In genomic region chr1:145465405-145466144, GRCh38 we compare ENCODE assay signal across 8 cellular contexts. TPM values are rescaled to one million over a fixed set of nuclear protein-coding genes. Genes with fewer than 3 reads are reported as not detected.
A peak's percentile ranks its signal among the peaks of the same experiment; 100 is the strongest.
DNase-seq lines count a peak whose midpoint lies in the region; ATAC-seq and TF ChIP-seq lines count a peak whose summit lies in the region.
"Not testable (repeated sequence)": the region's sequence is repeated elsewhere in the genome, so short reads cannot be mapped to it uniquely, and the experiment has no call there.

No MANE protein-coding gene starts in this region.

- not testable (repeated sequence) for TF ChIP-seq RAD21 in neural cell (conservative IDR thresholded peaks at IDR 0.05)

- not testable (repeated sequence) for H4K20me1 ChIP-seq in KMS-11 (ENCODE audit: insufficient read depth); neural cell (ENCODE audit: insufficient read depth)

- H3K9me3 ChIP-seq in neural cell (ENCODE audit: low read length): not testable (repeated sequence)

- H3F3A ChIP-seq in neural cell (ENCODE audit: insufficient read depth, low read length, poor library complexity, severe bottlenecking): not testable (repeated sequence)

- not testable (repeated sequence) for H3K27me3 Mint-ChIP-seq in activated T-helper 1 cell treated with anti-CD3 and anti-CD28 coated beads, Interleukin-12 subunit alpha, Interleukin-12 subunit beta, Interleukin-2, Interleukin-4 antibody, amounts not matched to agents 30 ng/mL and 10 ng/mL and 1 ng/mL, durations not matched to agents 14 hours and 24 hours and 36 hours (ENCODE audit: insufficient read depth)

- intact Hi-C loops in activated T-helper 1 cell treated with anti-CD3 and anti-CD28 coated beads, Interleukin-12 subunit alpha, Interleukin-12 subunit beta, Interleukin-2, Interleukin-4 antibody, amounts not matched to agents 30 ng/mL and 10 ng/mL and 1 ng/mL, durations not matched to agents 14 hours and 24 hours and 36 hours (cut with micrococcal nuclease): not testable (repeated sequence)

- H3K27ac ChIP-seq in KMS-11: peak overlapping the region; percentile 78
- not testable (repeated sequence) for H3K27ac ChIP-seq in neural cell (ENCODE audit: low read length)

- not testable (repeated sequence) for H3K4me3 ChIP-seq in KMS-11 (IDR thresholded peaks at IDR 0.05; ENCODE audit: insufficient read depth, low read depth, low read length)
- H3K4me3 ChIP-seq in neural cell (ENCODE audit: low read length): peak overlapping the region; percentile 29

- H3K36me3 Mint-ChIP-seq in activated T-helper 1 cell treated with anti-CD3 and anti-CD28 coated beads, Interleukin-12 subunit alpha, Interleukin-12 subunit beta, Interleukin-2, Interleukin-4 antibody, amounts not matched to agents 30 ng/mL and 10 ng/mL and 1 ng/mL, durations not matched to agents 14 hours and 24 hours and 36 hours (ENCODE audit: low read depth): not testable (repeated sequence)

- DNase-seq in EL (peak; percentile 97), RKO (ENCODE audit: low spot score) (peak; percentile 91), fibroblast of gingiva (ENCODE audit: low read depth) (peak; percentile 90)
- peak; percentile 77 for DNase-seq in activated T-helper 1 cell treated with anti-CD3 and anti-CD28 coated beads, Interleukin-12 subunit alpha, Interleukin-12 subunit beta, Interleukin-2, Interleukin-4 antibody, amounts not matched to agents 30 ng/mL and 10 ng/mL and 1 ng/mL, durations not matched to agents 14 hours and 24 hours and 36 hours (ENCODE audit: low spot score)
- DNase-seq in stimulated activated naive CD4-positive, alpha-beta T cell (lab: John Stamatoyannopoulos, UW): peak; percentile 38 to 76 (median 70)

- not testable (repeated sequence) for TF ChIP-seq CTCF in KMS-11 (conservative IDR thresholded peaks at IDR 0.05; ENCODE audit: low read depth, low read length); neural cell (IDR thresholded peaks at IDR 0.05; ENCODE audit: poor library complexity, severe bottlenecking)

- H3K27ac Mint-ChIP-seq in activated T-helper 1 cell treated with anti-CD3 and anti-CD28 coated beads, Interleukin-12 subunit alpha, Interleukin-12 subunit beta, Interleukin-2, Interleukin-4 antibody, amounts not matched to agents 30 ng/mL and 10 ng/mL and 1 ng/mL, durations not matched to agents 14 hours and 24 hours and 36 hours: peak overlapping the region; percentile 90

- not testable (repeated sequence) for H3K4me1 ChIP-seq in KMS-11 (ENCODE audit: low read depth, poor library complexity, severe bottlenecking)

- not testable (repeated sequence) for H3K79me2 ChIP-seq in KMS-11 (ENCODE audit: insufficient read depth, low read depth); neural cell (replicated peaks; ENCODE audit: insufficient read depth, low read length)

- H3K9me2 ChIP-seq in neural cell (ENCODE audit: insufficient read depth, low read length): not testable (repeated sequence)

- H3K4me1 Mint-ChIP-seq in activated T-helper 1 cell treated with anti-CD3 and anti-CD28 coated beads, Interleukin-12 subunit alpha, Interleukin-12 subunit beta, Interleukin-2, Interleukin-4 antibody, amounts not matched to agents 30 ng/mL and 10 ng/mL and 1 ng/mL, durations not matched to agents 14 hours and 24 hours and 36 hours (ENCODE audit: low read depth): not testable (repeated sequence)

- H3K9me3 Mint-ChIP-seq in activated T-helper 1 cell treated with anti-CD3 and anti-CD28 coated beads, Interleukin-12 subunit alpha, Interleukin-12 subunit beta, Interleukin-2, Interleukin-4 antibody, amounts not matched to agents 30 ng/mL and 10 ng/mL and 1 ng/mL, durations not matched to agents 14 hours and 24 hours and 36 hours: not testable (repeated sequence)

- H3K4me3 Mint-ChIP-seq in activated T-helper 1 cell treated with anti-CD3 and anti-CD28 coated beads, Interleukin-12 subunit alpha, Interleukin-12 subunit beta, Interleukin-2, Interleukin-4 antibody, amounts not matched to agents 30 ng/mL and 10 ng/mL and 1 ng/mL, durations not matched to agents 14 hours and 24 hours and 36 hours: peak overlapping the region; percentile 80

- H3K9ac ChIP-seq in KMS-11: peak overlapping the region; percentile 82
- H3K9ac ChIP-seq in neural cell (ENCODE audit: low read length): not testable (repeated sequence)

- not testable (repeated sequence) for H3K36me3 ChIP-seq in KMS-11 (ENCODE audit: insufficient read depth); neural cell (ENCODE audit: insufficient read depth, low read length)

- H3K27me3 ChIP-seq in KMS-11 (ENCODE audit: insufficient read depth, low read depth): not testable (repeated sequence)
- peaks cover 16% of the 10 kb centered on the region for H3K27me3 ChIP-seq in neural cell (ENCODE audit: insufficient read depth, low read depth, low read length)

- peak overlapping the region; percentile 77; the same call in 1 of the 2 replicates for H2AFZ ChIP-seq in KMS-11 (ENCODE audit: low read depth)
- H2AFZ ChIP-seq in neural cell (ENCODE audit: low read depth, low read length): not testable (repeated sequence)

- not testable (repeated sequence) for TF ChIP-seq EP300 in neural cell (conservative IDR thresholded peaks at IDR 0.05; ENCODE audit: poor library complexity, severe bottlenecking)

- peak; percentile 76 for ATAC-seq in GM21825 (IDR thresholded peaks at IDR 0.05; ENCODE audit: unreplicated experiment)

- peak overlapping the region; percentile 22; the same call in 1 of the 2 replicates for H3K4me2 ChIP-seq in KMS-11
- H3K4me2 ChIP-seq in neural cell (ENCODE audit: low read length): not testable (repeated sequence)

RNA-seq across cellular contexts. Expression of gene NBPF20, which starts 40.2 kb away (rescaled TPM):
- total RNA-seq in activated T-helper 1 cell treated with anti-CD3 and anti-CD28 coated beads, Interleukin-12 subunit alpha, Interleukin-12 subunit beta, Interleukin-2, Interleukin-4 antibody, amounts not matched to agents 30 ng/mL and 10 ng/mL and 1 ng/mL, durations not matched to agents 14 hours and 24 hours and 36 hours: 1.2 TPM in 2 replicates
- 6.8 and 7.0 TPM in 2 replicates for polyA plus RNA-seq in neural cell
- 7.8 and 9.4 TPM in 2 replicates for polyA minus RNA-seq in neural cell
